Comparison of ENCODE assay signal across 14 cellular contexts in genomic region chr3:66479532-66479947, GRCh38. TPM values are rescaled to one million over a fixed set of nuclear protein-coding genes. Genes with fewer than 3 reads are reported as not detected.
A peak's percentile ranks its signal among the peaks of the same experiment; 100 is the strongest.
DNase-seq lines count a peak whose midpoint lies in the region; ATAC-seq, FAIRE-seq and TF ChIP-seq lines count a peak whose summit lies in the region.
"Had no signal": no experiment of that assay in that cellular context is flagged by ENCODE, and none has a peak within 500 bp of the region (broad histone marks: within the 10 kb centered on the region; RNA-seq: fewer than 3 reads in every experiment).

No MANE protein-coding gene starts in this region.

- no peak overlapping the region for H3K27ac ChIP-seq in CD4-positive, CD25-positive, alpha-beta regulatory T cell (ENCODE audit: insufficient read depth, low read length, poor library complexity, severe bottlenecking)
- H3K27ac ChIP-seq in foreskin keratinocyte = no peak overlapping the region
- H3K27ac ChIP-seq in kidney (ENCODE audit: low read depth in 2 of 2, low read length in 2 of 2) = no peak overlapping the region
- H3K27ac ChIP-seq: adrenal gland, SJCRH30 had no signal

- no peaks in the 10 kb centered on the region for H3K36me3 ChIP-seq in CD4-positive, CD25-positive, alpha-beta regulatory T cell (ENCODE audit: control insufficient read depth, insufficient read depth, low read length)
- no peaks in the 10 kb centered on the region for H3K36me3 ChIP-seq in kidney (ENCODE audit: control insufficient read depth in 1 of 2, insufficient read depth in 2 of 2, low read length in 2 of 2)
- H3K36me3 ChIP-seq: adrenal gland, MG63, SJCRH30 had no signal

- H3K4me1 Mint-ChIP-seq in CD4-positive, CD25-positive, alpha-beta regulatory T cell = peaks cover 18 to 62% (median 24%) of the 10 kb centered on the region in 4 donors

- H3K36me3 Mint-ChIP-seq in CD4-positive, CD25-positive, alpha-beta regulatory T cell = peaks cover 11% of the 10 kb centered on the region

- intact Hi-C loops in kidney (cut with DNase I) = no loop called here

- no peak overlapping the region for H3K9ac ChIP-seq in kidney (ENCODE audit: low read length in 2 of 2)

- peak overlapping the region in 2 of 4 donors; percentile 13 to 46 for H3K4me3 Mint-ChIP-seq in CD4-positive, CD25-positive, alpha-beta regulatory T cell

- H3K4me3 ChIP-seq in CD4-positive, CD25-positive, alpha-beta regulatory T cell (ENCODE audit: low read depth, low read length) = peak overlapping the region; percentile 17
- H3K4me3 ChIP-seq in kidney (ENCODE audit: low read length in 2 of 2) = no peak overlapping the region
- H3K4me3 ChIP-seq: adrenal gland, MG63, SJCRH30, skin epidermis had no signal

- H3K4me1 ChIP-seq in CD4-positive, CD25-positive, alpha-beta regulatory T cell (ENCODE audit: control insufficient read depth, insufficient read depth, low read length, poor library complexity, severe bottlenecking) = peaks cover 92% of the 10 kb centered on the region
- no peaks in the 10 kb centered on the region for H3K4me1 ChIP-seq in foreskin keratinocyte
- H3K4me1 ChIP-seq in kidney (ENCODE audit: control insufficient read depth in 1 of 2, insufficient read depth in 1 of 2, low read depth in 1 of 2, low read length in 2 of 2) = peaks cover 18 to 22% of the 10 kb centered on the region in 2 donors
- H3K4me1 ChIP-seq: SJCRH30 had no signal

- no peak for ATAC-seq in CD4-positive, CD25-positive, alpha-beta regulatory T cell (ENCODE audit: low read depth in 2 of 2)
- ATAC-seq in GM18868 (IDR thresholded peaks at IDR 0.05; ENCODE audit: unreplicated experiment) (peak; percentile 42), HG03378 (IDR thresholded peaks at IDR 0.05; ENCODE audit: unreplicated experiment) (peak; percentile 66), foreskin keratinocyte (peak; percentile 31)

- H3K27me3 ChIP-seq in CD4-positive, CD25-positive, alpha-beta regulatory T cell (ENCODE audit: control insufficient read depth, insufficient read depth, low read length) = no peaks in the 10 kb centered on the region
- H3K27me3 ChIP-seq in foreskin keratinocyte = no peaks in the 10 kb centered on the region
- H3K27me3 ChIP-seq: adrenal gland, MG63, SJCRH30 had no signal

- peaks cover 0 to 3% of the 10 kb centered on the region in 2 experiments for H3K9me3 ChIP-seq in CD4-positive, CD25-positive, alpha-beta regulatory T cell (ENCODE audit: control insufficient read depth in 2 of 2, low read length in 2 of 2)
- no peaks in the 10 kb centered on the region for H3K9me3 ChIP-seq in kidney (ENCODE audit: control insufficient read depth in 1 of 2, low read length in 2 of 2)
- H3K9me3 ChIP-seq: adrenal gland, MG63, SJCRH30 had no signal

- peak overlapping the region in 2 of 3 donors; percentile 7 to 28 for H3K27ac Mint-ChIP-seq in CD4-positive, CD25-positive, alpha-beta regulatory T cell

- TF ChIP-seq CTCF in foreskin keratinocyte (conservative IDR thresholded peaks at IDR 0.05) (no peak), kidney (IDR thresholded peaks at IDR 0.05; ENCODE audit: borderline replicate concordance, extremely low read depth, insufficient read depth) (no peak), GM20000 (IDR thresholded peaks at IDR 0.05; ENCODE audit: extremely low read depth, missing control alignments) (no peak), GM10266 (IDR thresholded peaks at IDR 0.05; ENCODE audit: control insufficient read depth, insufficient read depth, low read depth, missing control alignments) (no peak)

- FAIRE-seq in kidney (lab: Jason Lieb, UNC) = no peak

- H3K9me3 Mint-ChIP-seq in CD4-positive, CD25-positive, alpha-beta regulatory T cell = peaks cover 0 to 3% (median 0%) of the 10 kb centered on the region in 7 donors

- no peak for DNase-seq in CD4-positive, CD25-positive, alpha-beta regulatory T cell
- DNase-seq in foreskin keratinocyte (no peak), kidney (no peak), GM20000 (ENCODE audit: low spot score) (no peak), GM10266 (ENCODE audit: extremely low spot score) (no peak), SHP77 treated with DMSO at 0.1 percent for 48 hours (lab: John Stamatoyannopoulos, UW) (no peak)
- DNase-seq: adrenal gland, C1 segment of cervical spinal cord, hypothalamus, MG63, SJCRH30 had no signal

- no peaks in the 10 kb centered on the region for H3K27me3 Mint-ChIP-seq in CD4-positive, CD25-positive, alpha-beta regulatory T cell

RNA-seq across cellular contexts. Expression of gene LRIG1, which starts 21.3 kb away (rescaled TPM):
- total RNA-seq in CD4-positive, CD25-positive, alpha-beta regulatory T cell = 81.3 TPM
- polyA plus RNA-seq in CD4-positive, CD25-positive, alpha-beta regulatory T cell = 10 to 100 TPM; 46.7 to 67.6 (median 64.4) TPM
- total RNA-seq in foreskin keratinocyte (7.9 and 15.2 TPM in 2 replicates), kidney (20.6 TPM)
- polyA plus RNA-seq in foreskin keratinocyte (2.6 and 6.8 TPM in 2 replicates), kidney (ENCODE audit: insufficient read depth, low read depth, low replicate concordance) (8.2 TPM)

Comparison
In these comparisons a context has a peak if more than half of its experiments do, and no peak if none do; other contexts are left out.
1. ATAC-seq: peak in GM18868 (single experiment), HG03378 (single experiment) and foreskin keratinocyte (single experiment); none in CD4-positive, CD25-positive, alpha-beta regulatory T cell (0 of 2).